ENCODE assay signal across 24 cellular contexts in genomic region chr7:128959296-128959695, GRCh38. TPM values are rescaled to one million over a fixed set of nuclear protein-coding genes. Genes with fewer than 3 reads are reported as not detected.
A peak's percentile ranks its signal among the peaks of the same experiment; 100 is the strongest.
DNase-seq lines count a peak whose midpoint lies in the region; ATAC-seq, FAIRE-seq and TF ChIP-seq lines count a peak whose summit lies in the region.
"Had no signal": no experiment of that assay in that cellular context is flagged by ENCODE, and none has a peak within 500 bp of the region (broad histone marks: within the 10 kb centered on the region; RNA-seq: fewer than 3 reads in every experiment).

No MANE protein-coding gene starts in this region.

- peaks cover 49% of the 10 kb centered on the region for H3K36me3 ChIP-seq in CD4-positive, alpha-beta memory T cell (ENCODE audit: insufficient read depth, low read length)
- peaks cover 8 to 85% (median 66%) of the 10 kb centered on the region in 4 donors for H3K36me3 ChIP-seq in esophagus muscularis mucosa
- peaks cover 14% of the 10 kb centered on the region; the same call in 1 of the 2 replicates for H3K36me3 ChIP-seq in MM.1S (replicated peaks; ENCODE audit: insufficient read depth, low read length)

- FAIRE-seq in GM12892 (lab: Jason Lieb, UNC) = peak; percentile 5
- FAIRE-seq: GM12878, HTR-8/SVneo had no signal

- H3K36me3 Mint-ChIP-seq in activated T-cell treated with anti-CD3 and anti-CD28 coated beads, Interleukin-2, amount 50 U/mL, for 72 hours (ENCODE audit: insufficient read depth in 2 of 2) = peaks cover 11 to 29% of the 10 kb centered on the region in 2 donors
- peaks cover 36 to 77% of the 10 kb centered on the region in 2 donors for H3K36me3 Mint-ChIP-seq in CD4-positive, alpha-beta memory T cell

- H3K27me3 Mint-ChIP-seq in activated T-cell treated with anti-CD3 and anti-CD28 coated beads, Interleukin-2, amount 50 U/mL, for 72 hours (ENCODE audit: low read depth) = no peaks in the 10 kb centered on the region
- H3K27me3 Mint-ChIP-seq in CD4-positive, alpha-beta memory T cell = no peaks in the 10 kb centered on the region
- H3K27me3 Mint-ChIP-seq: CD4-positive, alpha-beta T cell had no signal

- 98% methylated on average over 4 of the region's 4 CpGs for WGBS in esophagus muscularis mucosa

- peaks cover 45% of the 10 kb centered on the region for H3K79me2 ChIP-seq in MM.1S (ENCODE audit: low read length)

- peak in 1 of 2 donors; percentile 29 for DNase-seq in activated T-cell treated with anti-CD3 and anti-CD28 coated beads, Interleukin-2, amount 50 U/mL, for 72 hours
- no peak for DNase-seq in activated T-cell treated with anti-CD3 and anti-CD28 coated beads for 4 hours
- DNase-seq in CD4-positive, alpha-beta memory T cell = no peak
- DNase-seq in GM12892 (ENCODE audit: insufficient read length) = no peak
- peak; percentile 21 for DNase-seq in esophagus muscularis mucosa (ENCODE audit: extremely low spot score)
- no peak for DNase-seq in NCI-H748 treated with DMSO at 0.1 percent for 48 hours (lab: John Stamatoyannopoulos, UW)
- DNase-seq in MM.1S = no peak
- DNase-seq: Caco-2; CD4-positive, alpha-beta T cell; DND-41; KG1; MV-4-11; NCI-H1694; NCI-H2081; NCI-H2171; NCI-H345; NCI-H524; NCI-H82 had no signal

- TF ChIP-seq POLR2A in GM12892 (IDR thresholded peaks at IDR 0.05; ENCODE audit: low read depth, low read length) (no peak), esophagus muscularis mucosa (IDR thresholded peaks at IDR 0.05; ENCODE audit: low read depth) (no peak)

- no peak for TF ChIP-seq EP300 in esophagus muscularis mucosa (IDR thresholded peaks at IDR 0.05)

- no peak overlapping the region for H2AFZ ChIP-seq in MM.1S (ENCODE audit: low read length)

- peak overlapping the region in 1 of 2 donors; percentile 29 for H3K4me3 Mint-ChIP-seq in activated T-cell treated with anti-CD3 and anti-CD28 coated beads, Interleukin-2, amount 50 U/mL, for 72 hours
- no peak overlapping the region for H3K4me3 Mint-ChIP-seq in CD4-positive, alpha-beta memory T cell
- H3K4me3 Mint-ChIP-seq: CD4-positive, alpha-beta T cell had no signal

- H3K4me1 Mint-ChIP-seq in activated T-cell treated with anti-CD3 and anti-CD28 coated beads, Interleukin-2, amount 50 U/mL, for 72 hours (ENCODE audit: low read depth) = peaks cover 57% of the 10 kb centered on the region
- peaks cover 0 to 5% (median 2%) of the 10 kb centered on the region in 4 donors for H3K4me1 Mint-ChIP-seq in CD4-positive, alpha-beta memory T cell

- peaks cover 26% of the 10 kb centered on the region for H3F3A ChIP-seq in MM.1S (ENCODE audit: insufficient read depth, low read length)

- no peaks in the 10 kb centered on the region for H3K27me3 ChIP-seq in CD4-positive, alpha-beta memory T cell (ENCODE audit: insufficient read depth, low read length)
- no peaks in the 10 kb centered on the region for H3K27me3 ChIP-seq in esophagus muscularis mucosa
- no peaks in the 10 kb centered on the region for H3K27me3 ChIP-seq in MM.1S (replicated peaks; ENCODE audit: insufficient read depth, low read length)
- H3K27me3 ChIP-seq: BLaER1, SJSA1 had no signal

- POLR2A ChIA-PET in CD4-positive, alpha-beta memory T cell (lab: Charles Lee; ENCODE audit: partially characterized antibody) = no interaction called here

- no peak overlapping the region for H3K27ac Mint-ChIP-seq in activated T-cell treated with anti-CD3 and anti-CD28 coated beads, Interleukin-2, amount 50 U/mL, for 72 hours
- H3K27ac Mint-ChIP-seq in CD4-positive, alpha-beta memory T cell = peak overlapping the region in 5 of 7 donors; percentile 21 to 60 (median 23)
- H3K27ac Mint-ChIP-seq: CD4-positive, alpha-beta T cell had no signal

- H3K9me2 ChIP-seq in MM.1S (replicated peaks; ENCODE audit: insufficient read depth, low read length) = no peaks in the 10 kb centered on the region

- no peaks in the 10 kb centered on the region for H3K9me3 ChIP-seq in CD4-positive, alpha-beta memory T cell (ENCODE audit: control insufficient read depth in 1 of 2, low read length in 2 of 2)
- H3K9me3 ChIP-seq in esophagus muscularis mucosa = no peaks in the 10 kb centered on the region
- no peaks in the 10 kb centered on the region for H3K9me3 ChIP-seq in MM.1S (replicated peaks; ENCODE audit: insufficient read depth, low read length)
- H3K9me3 ChIP-seq: BLaER1, Caco-2, SJSA1 had no signal

- H3K27ac ChIP-seq in CD4-positive, alpha-beta memory T cell (ENCODE audit: low read depth, low read length) = no peak overlapping the region
- H3K27ac ChIP-seq in esophagus muscularis mucosa (replicated peaks in 1 of 4) = no peak overlapping the region
- no peak overlapping the region for H3K27ac ChIP-seq in MM.1S (ENCODE audit: low read length)
- H3K27ac ChIP-seq: BLaER1, SJSA1 had no signal

- no peak overlapping the region for H3K4me2 ChIP-seq in MM.1S (ENCODE audit: low read depth, low read length)
- H3K4me2 ChIP-seq: BLaER1 had no signal

- intact Hi-C loops in CD4-positive, alpha-beta memory T cell (cut with micrococcal nuclease) = no loop called here
- intact Hi-C loops in esophagus muscularis mucosa (cut with DNase I) = no loop called here

- CTCF ChIA-PET in CD4-positive, alpha-beta memory T cell (lab: Charles Lee; ENCODE audit: partially characterized antibody) = interaction anchor here (1.2 to 3.8 kb wide), 2 partner anchors 11 to 130 kb away, joined by 3 to 14 read pairs; no protein-coding TSS in a partner anchor

- TF ChIP-seq CTCF in esophagus muscularis mucosa (IDR thresholded peaks at IDR 0.05) (no peak), MM.1S (IDR thresholded peaks at IDR 0.05; ENCODE audit: low read length) (no peak)

- H3K9me3 Mint-ChIP-seq in activated T-cell treated with anti-CD3 and anti-CD28 coated beads, Interleukin-2, amount 50 U/mL, for 72 hours = no peaks in the 10 kb centered on the region
- H3K9me3 Mint-ChIP-seq in CD4-positive, alpha-beta memory T cell = no peaks in the 10 kb centered on the region
- H3K9me3 Mint-ChIP-seq: CD4-positive, alpha-beta T cell had no signal

- peaks cover 5% of the 10 kb centered on the region for H3K4me1 ChIP-seq in CD4-positive, alpha-beta memory T cell (ENCODE audit: insufficient read depth, low read length)
- H3K4me1 ChIP-seq in esophagus muscularis mucosa (peaks cover 0 to 3% (median 0%) of the 10 kb centered on the region in 4 donors), MM.1S (ENCODE audit: low read length) (peaks cover 43% of the 10 kb centered on the region)
- H3K4me1 ChIP-seq: Caco-2, SJSA1 had no signal

- peak; percentile 28 to 37 for ATAC-seq in activated T-cell treated with anti-CD3 and anti-CD28 coated beads, Interleukin-2, amount 50 U/mL, for 72 hours (replicated peaks in 1 of 2)
- ATAC-seq: GM12878, Right ventricle myocardium inferior had no signal

- no peak overlapping the region for H3K9ac ChIP-seq in MM.1S (ENCODE audit: low read length)
- H3K9ac ChIP-seq: BLaER1 had no signal

- H3K4me3 ChIP-seq in CD4-positive, alpha-beta memory T cell (ENCODE audit: low read length in 2 of 2) = no peak overlapping the region
- H3K4me3 ChIP-seq in esophagus muscularis mucosa (no peak overlapping the region), MM.1S (ENCODE audit: low read length) (no peak overlapping the region)
- H3K4me3 ChIP-seq: BLaER1, GM12878, SJSA1 had no signal

- H4K20me1 ChIP-seq in MM.1S (ENCODE audit: insufficient read depth, low read length) = no peaks in the 10 kb centered on the region
- H4K20me1 ChIP-seq: BLaER1 had no signal

RNA-seq across cellular contexts. Expression of gene IRF5, which starts 21.6 kb away (rescaled TPM):
- total RNA-seq in activated T-cell treated with anti-CD3 and anti-CD28 coated beads, Interleukin-2, amount 50 U/mL, for 72 hours = 10 to 100 TPM; 23.1 to 30.3 TPM
- 1 to 10 TPM; 7.2 to 9.1 TPM for total RNA-seq in CD4-positive, alpha-beta memory T cell
- 10 to 100 TPM; 14.4 to 27.8 TPM for polyA plus RNA-seq in CD4-positive, alpha-beta memory T cell
- 52.9 TPM for polyA plus RNA-seq in GM12892 (2012; ENCODE audit: missing spikeins)
- 10 to 100 TPM in 1 of 4 donors, 1 to 10 TPM in 3; 7.6 to 14.5 (median 8.6) TPM for total RNA-seq in esophagus muscularis mucosa

RNA-seq across cellular contexts. Expression of gene KCP, which starts 48.8 kb away (rescaled TPM):
- under 1 TPM in 1 of 2 donors, not detected in 1; 0.21 TPM for total RNA-seq in activated T-cell treated with anti-CD3 and anti-CD28 coated beads, Interleukin-2, amount 50 U/mL, for 72 hours
- under 1 TPM; 0.39 to 0.55 TPM for total RNA-seq in CD4-positive, alpha-beta memory T cell
- polyA plus RNA-seq in CD4-positive, alpha-beta memory T cell = not detected
- polyA plus RNA-seq in GM12892 (2012; ENCODE audit: missing spikeins) = 3.1 TPM
- total RNA-seq in esophagus muscularis mucosa = under 1 TPM in 3 of 4 donors, not detected in 1; 0.13 to 0.66 (median 0.29) TPM
- total RNA-seq: H4, SJSA1 had no signal
